In the genomic region with DNA sequence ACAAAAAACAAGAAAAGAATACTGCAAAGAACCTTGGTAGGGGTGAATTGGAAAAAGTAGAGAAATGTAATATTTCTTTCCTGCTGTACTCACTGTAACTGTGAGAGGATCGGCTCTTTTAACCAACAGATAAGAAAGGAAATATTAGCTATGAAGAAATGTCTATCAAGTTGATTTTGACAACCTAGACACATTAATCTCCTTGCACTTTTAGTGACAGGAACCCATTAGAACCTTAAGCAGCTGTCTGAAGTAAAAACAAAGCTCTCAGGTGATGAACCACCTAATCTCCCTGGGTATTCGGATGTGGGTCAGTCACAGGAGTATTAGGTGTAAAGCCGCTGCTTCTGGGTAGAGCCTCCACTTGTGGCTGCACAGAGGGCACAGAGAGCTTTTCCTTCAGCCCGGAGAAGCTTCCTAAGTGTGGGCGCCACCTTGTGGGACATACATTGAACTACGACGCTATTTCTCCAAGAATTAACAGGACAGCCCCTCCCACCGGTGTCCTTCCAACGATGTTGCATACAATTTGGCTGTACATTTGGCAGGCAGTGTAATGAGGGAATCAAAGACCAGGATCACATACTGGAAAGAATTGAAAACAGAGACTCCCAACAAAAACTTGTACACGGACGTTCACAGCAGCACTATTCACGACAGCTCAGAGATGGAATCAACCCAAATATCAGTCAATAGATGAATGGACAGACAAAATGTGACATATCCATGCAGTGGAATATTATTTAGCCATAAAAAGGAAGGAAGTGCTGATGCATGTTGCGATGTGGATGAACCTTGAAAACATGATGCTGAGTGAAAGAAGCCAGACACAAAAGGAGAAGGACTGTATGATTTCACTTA, we compare ENCODE assay signal across 7 cellular contexts. TPM values are rescaled to one million over a fixed set of nuclear protein-coding genes. Genes with fewer than 3 reads are reported as not detected.
DNase-seq lines count a peak whose midpoint lies in the region; ATAC-seq and TF ChIP-seq lines count a peak whose summit lies in the region.

No MANE protein-coding gene starts in this region.

- in situ Hi-C loops in GM13977 (cut with MboI; ENCODE audit: low pct_unique_long_range_greater_than_20kb, low sequenced_read_pairs, unreplicated experiment) = no loop called here
- in situ Hi-C loops in IMR-90 (cut with MboI; ENCODE audit: low sequenced_read_pairs) = loop anchor here (5.0 kb wide), 1 partner anchor 56 kb away; no protein-coding TSS in a partner anchor

- H4K20me1 ChIP-seq in IMR-90 (ENCODE audit: insufficient read depth, low read length) (no peaks in the 10 kb centered on the region), OCI-LY3 (ENCODE audit: insufficient read depth, low read length) (no peaks in the 10 kb centered on the region)

- no peak overlapping the region for H2BK5ac ChIP-seq in IMR-90 (ENCODE audit: low read depth, low read length, poor library complexity, severe bottlenecking)

- H3K27ac ChIP-seq in IMR-90 (ENCODE audit: insufficient read depth, low read length) = no peak overlapping the region
- no peak overlapping the region for H3K27ac ChIP-seq in OCI-LY3 (ENCODE audit: low read length)

- 0% methylated on average over 1 of the region's 13 CpGs; no CpG with 5 or more reads in 1 of the 2 experiments for WGBS in IMR-90 (ENCODE audit: extremely low coverage in 2 of 2, insufficient read length in 1 of 2), 2 experiments

- H3K9ac ChIP-seq in IMR-90 (ENCODE audit: low read depth, low read length) (no peak overlapping the region), OCI-LY3 (ENCODE audit: low read length) (no peak overlapping the region)

- peak; percentile 83 for DNase-seq in GM13977 (ENCODE audit: low spot score)
- peak; percentile 80 for DNase-seq in IMR-90
- DNase-seq in activated CD8-positive, alpha-beta memory T cell treated with anti-CD3 and anti-CD28 coated beads, Interleukin-2, amount 50 U/mL, for 24 hours (ENCODE audit: extremely low read depth) = peak; percentile 28
- peak; percentile 85 for DNase-seq in epithelial cell of esophagus (ENCODE audit: low read depth)
- DNase-seq in mucosa of descending colon = peak in 2 of 3 donors; percentile 65 to 85
- DNase-seq in stimulated activated CD8-positive, alpha-beta memory T cell treated with anti-CD3 and anti-CD28 coated beads, Interleukin-4, amount 100 ng/mL, for 4 hours (ENCODE audit: low read depth in 2 of 2, low spot score in 1 of 2) = peak; percentile 16 to 27

- no peak overlapping the region for H2AK5ac ChIP-seq in IMR-90 (ENCODE audit: low read depth, low read length)

- H4K91ac ChIP-seq in IMR-90 (ENCODE audit: insufficient read depth, low read depth, low read length) = no peak overlapping the region

- no peaks in the 10 kb centered on the region for H3K79me1 ChIP-seq in IMR-90 (ENCODE audit: low read depth in 1 of 2, low read length in 2 of 2)

- H3K4me1 ChIP-seq in IMR-90 (ENCODE audit: control insufficient read depth, insufficient read depth, low read length) = no peaks in the 10 kb centered on the region
- H3K4me1 ChIP-seq in OCI-LY3 (ENCODE audit: low read length) = no peaks in the 10 kb centered on the region; the same call in 1 of the 2 replicates
- H3K4me1 ChIP-seq in mucosa of descending colon (ENCODE audit: low read depth) = no peaks in the 10 kb centered on the region

- peak; percentile 85 for TF ChIP-seq RAD21 in IMR-90 (IDR thresholded peaks at IDR 0.05; ENCODE audit: low read length)

- peak overlapping the region; percentile 12 for H2AFZ ChIP-seq in IMR-90 (replicated peaks; ENCODE audit: low read length, poor library complexity)
- H2AFZ ChIP-seq in OCI-LY3 (ENCODE audit: low read depth, low read length) = no peak overlapping the region

- CTCF ChIA-PET in IMR-90 (lab: Yijun Ruan, JAX) = interaction anchor here (0.5 to 1.5 kb wide), 7 partner anchors 13 to 509 kb away, joined by 3 to 17 read pairs (median 3); no protein-coding TSS in a partner anchor

- intact Hi-C loops in IMR-90 (cut with micrococcal nuclease) (loop anchor here (1.0 to 5.0 kb wide), 3 partner anchors 46 to 126 kb away; partner anchors contain the start of genes ACAD10, ALDH2 and BRAP), mucosa of descending colon (cut with DNase I, micrococcal nuclease) (loop anchor here (5.0 kb wide), 1 partner anchor 61 kb away; no protein-coding TSS in a partner anchor)

- no peak overlapping the region for H3K56ac ChIP-seq in IMR-90 (ENCODE audit: extremely low read depth, insufficient read depth, low read length)

- H3K36me3 ChIP-seq in IMR-90 (ENCODE audit: control insufficient read depth, insufficient read depth, low read length) = peaks cover 17% of the 10 kb centered on the region
- H3K36me3 ChIP-seq in OCI-LY3 (replicated peaks; ENCODE audit: low read depth, low read length) = no peaks in the 10 kb centered on the region
- no peaks in the 10 kb centered on the region for H3K36me3 ChIP-seq in mucosa of descending colon (ENCODE audit: low read depth)

- no peak overlapping the region for H4K8ac ChIP-seq in IMR-90 (ENCODE audit: low read depth in 2 of 2, low read length in 2 of 2)

- BruUV-seq in IMR-90 (replicated peaks; lab: Mats Ljungman, UMichigan) = no TSS peak

- no peak overlapping the region for H2BK20ac ChIP-seq in IMR-90 (ENCODE audit: low read depth, low read length)

- H3K4me2 ChIP-seq in IMR-90 (ENCODE audit: low read depth, low read length) (no peak overlapping the region), OCI-LY3 (ENCODE audit: low read length) (peak overlapping the region; percentile 13; the same call in 1 of the 2 replicates)

- no peak overlapping the region for H2BK120ac ChIP-seq in IMR-90 (ENCODE audit: low read depth, low read length)

- peak overlapping the region; percentile 4 for H2AK9ac ChIP-seq in IMR-90 (replicated peaks; ENCODE audit: low read depth, low read length, poor library complexity)

- no peak overlapping the region for H3K18ac ChIP-seq in IMR-90 (ENCODE audit: low read depth, low read length)

- H4K5ac ChIP-seq in IMR-90 (ENCODE audit: low read depth, low read length) = no peak overlapping the region

- ATAC-seq in IMR-90 (ENCODE audit: low read depth) (peak; percentile 100), mucosa of descending colon (peak; percentile 98)

- no peaks in the 10 kb centered on the region for H3K79me2 ChIP-seq in OCI-LY3 (ENCODE audit: low read length)

- POLR2A ChIA-PET in IMR-90 (lab: Charles Lee; ENCODE audit: unreplicated experiment) = no interaction called here

- no peak overlapping the region for H3K14ac ChIP-seq in IMR-90 (replicated peaks; ENCODE audit: low read depth, low read length)

- H3K27me3 ChIP-seq in IMR-90 (ENCODE audit: control insufficient read depth, insufficient read depth, low read length) = peaks cover 6% of the 10 kb centered on the region; the same call in 1 of the 2 replicates
- H3K27me3 ChIP-seq in OCI-LY3 (ENCODE audit: low read depth, low read length) = no peaks in the 10 kb centered on the region

- H3K9me3 ChIP-seq in IMR-90 (ENCODE audit: control insufficient read depth, insufficient read depth, low read length) = no peaks in the 10 kb centered on the region
- no peaks in the 10 kb centered on the region for H3K9me3 ChIP-seq in OCI-LY3 (ENCODE audit: insufficient read depth, low read length)
- H3K9me3 ChIP-seq in mucosa of descending colon = no peaks in the 10 kb centered on the region

- peak; percentile 85 for TF ChIP-seq CTCF in GM13977 (IDR thresholded peaks at IDR 0.05; ENCODE audit: extremely low read depth, insufficient read depth, missing control alignments)
- TF ChIP-seq CTCF in IMR-90 (conservative IDR thresholded peaks at IDR 0.05; ENCODE audit: low read depth, low read length) = peak; percentile 89
- peak; percentile 87 for TF ChIP-seq CTCF in OCI-LY3 (IDR thresholded peaks at IDR 0.05; ENCODE audit: low read depth, low read length)
- peak; percentile 85 for TF ChIP-seq CTCF in epithelial cell of esophagus (IDR thresholded peaks at IDR 0.05; ENCODE audit: insufficient read depth, low read depth, low read length, missing control alignments)
- TF ChIP-seq CTCF in mucosa of descending colon (IDR thresholded peaks at IDR 0.05) = peak; percentile 79

- H2BK15ac ChIP-seq in IMR-90 (ENCODE audit: low read depth, low read length) = no peak overlapping the region

- no peak for TF ChIP-seq POLR2A in IMR-90 (IDR thresholded peaks at IDR 0.05; ENCODE audit: low read depth, low read length)

- no peaks in the 10 kb centered on the region for H3K9me1 ChIP-seq in IMR-90 (ENCODE audit: insufficient read depth, low read length)

- no peak overlapping the region for H3K4ac ChIP-seq in IMR-90 (ENCODE audit: low read depth, low read length)

- no peak overlapping the region for H3K4me3 ChIP-seq in IMR-90 (ENCODE audit: insufficient read depth, low read depth, low read length)
- H3K4me3 ChIP-seq in OCI-LY3 (ENCODE audit: low read length) = no peak overlapping the region
- H3K4me3 ChIP-seq in epithelial cell of esophagus (ENCODE audit: low read length) = no peak overlapping the region
- H3K4me3 ChIP-seq in mucosa of descending colon = no peak overlapping the region

- dilution Hi-C loops in IMR-90 (cut with HindIII; ENCODE audit: low sequenced_read_pairs, unreplicated experiment) = no loop called here

- H3K23ac ChIP-seq in IMR-90 (ENCODE audit: low read depth, low read length) = no peak overlapping the region

TF ChIP-seq in IMR-90, 13 proteins besides CTCF, POLR2A, EP300 and RAD21:
- TF ChIP-seq MAZ (IDR thresholded peaks at IDR 0.05; ENCODE audit: borderline replicate concordance, low read depth, low read length) (peak; percentile 39; the same call in 1 of the 2 replicates), CEBPB (IDR thresholded peaks at IDR 0.05; ENCODE audit: low read depth, low read length) (no peak), SMC3 (IDR thresholded peaks at IDR 0.05; ENCODE audit: low read depth, low read length) (peak; percentile 87), MAFK (IDR thresholded peaks at IDR 0.05; ENCODE audit: low read depth, low read length) (no peak)

RNA-seq across cellular contexts. Expression of gene MAPKAPK5, which starts 28.9 kb away (rescaled TPM):
- total RNA-seq in IMR-90 (2012; rRNA removed) (34.4 and 44.6 TPM in 2 replicates), mucosa of descending colon (10 to 100 TPM; 64.0 to 86.3 (median 82.0) TPM)
- 35.0 and 35.7 TPM in 2 replicates for polyA plus RNA-seq in IMR-90 (2012; rRNA removed)
- polyA plus RNA-seq in IMR-90 (2012; cell fraction: cytosol; rRNA removed) = 14.0 and 27.1 TPM in 2 replicates
- polyA plus RNA-seq in IMR-90 (2012; cell fraction: nucleus; rRNA removed; ENCODE audit: low replicate concordance) = 26.8 and 52.5 TPM in 2 replicates

RNA-seq across cellular contexts. Expression of gene ALDH2, which starts 46.4 kb away (rescaled TPM):
- total RNA-seq in IMR-90 (2012; rRNA removed) (12.5 and 16.0 TPM in 2 replicates), mucosa of descending colon (100 to 1,000 TPM; 293 to 382 (median 304) TPM)
- polyA plus RNA-seq in IMR-90 (2012; rRNA removed) = 35.0 and 41.2 TPM in 2 replicates
- polyA plus RNA-seq in IMR-90 (2012; cell fraction: cytosol; rRNA removed) = 37.5 and 51.0 TPM in 2 replicates
- 30.0 and 30.5 TPM in 2 replicates for polyA plus RNA-seq in IMR-90 (2012; cell fraction: nucleus; rRNA removed; ENCODE audit: low replicate concordance)

Comparison
In these comparisons a context has a peak if more than half of its experiments do, and no peak if none do; other contexts are left out.
1. DNase-seq: peak in every context shown above with its lines; median percentile 85 in epithelial cell of esophagus; 83 in GM13977; 80 in IMR-90; 75 in mucosa of descending colon; 28 in activated CD8-positive, alpha-beta memory T cell treated with anti-CD3 and anti-CD28 coated beads, Interleukin-2, amount 50 U/mL, for 24 hours; 22 in stimulated activated CD8-positive, alpha-beta memory T cell treated with anti-CD3 and anti-CD28 coated beads, Interleukin-4, amount 100 ng/mL, for 4 hours.
2. RNA of gene ALDH2, which starts 46.4 kb away (total RNA-seq): 293 to 382 TPM in mucosa of descending colon; 12.5 to 16.0 TPM in IMR-90; every median in the first group is over 10 times any median in the second.
3. Peak in every context shown above with its lines, with median percentiles within 50 percentile points of each other: CTCF ChIP-seq.